Comparison of ENCODE assay signal across 11 cellular contexts in the genomic region with DNA sequence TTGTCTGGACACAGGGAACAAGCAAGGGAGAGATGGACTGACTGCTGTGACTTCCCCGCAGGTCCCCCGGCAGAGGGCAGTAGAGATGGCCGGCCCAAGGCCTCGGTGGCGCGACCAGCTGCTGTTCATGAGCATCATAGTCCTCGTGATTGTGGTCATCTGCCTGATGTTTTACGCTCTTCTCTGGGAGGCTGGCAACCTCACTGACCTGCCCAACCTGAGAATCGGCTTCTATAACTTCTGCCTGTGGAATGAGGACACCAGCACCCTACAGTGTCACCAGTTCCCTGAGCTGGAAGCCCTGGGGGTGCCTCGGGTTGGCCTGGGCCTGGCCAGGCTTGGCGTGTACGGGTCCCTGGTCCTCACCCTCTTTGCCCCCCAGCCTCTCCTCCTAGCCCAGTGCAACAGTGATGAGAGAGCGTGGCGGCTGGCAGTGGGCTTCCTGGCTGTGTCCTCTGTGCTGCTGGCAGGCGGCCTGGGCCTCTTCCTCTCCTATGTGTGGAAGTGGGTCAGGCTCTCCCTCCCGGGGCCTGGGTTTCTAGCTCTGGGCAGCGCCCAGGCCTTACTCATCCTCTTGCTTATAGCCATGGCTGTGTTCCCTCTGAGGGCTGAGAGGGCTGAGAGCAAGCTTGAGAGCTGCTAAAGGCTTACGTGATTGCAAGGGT. TPM values are rescaled to one million over a fixed set of nuclear protein-coding genes. Genes with fewer than 3 reads are reported as not detected.
DNase-seq lines count a peak whose midpoint lies in the region; ATAC-seq and TF ChIP-seq lines count a peak whose summit lies in the region.
"Had no signal": no experiment of that assay in that cellular context is flagged by ENCODE, and none has a peak within 500 bp of the region (broad histone marks: within the 10 kb centered on the region; RNA-seq: fewer than 3 reads in every experiment).

No MANE protein-coding gene starts in this region.

- DNase-seq in CD4-positive, alpha-beta T cell = no peak
- DNase-seq in HEK293T (ENCODE audit: extremely low spot score) (peak; percentile 23), choroid plexus epithelial cell (ENCODE audit: low read depth) (no peak), naive B cell (no peak), putamen (ENCODE audit: low spot score) (no peak), T-helper 1 cell (no peak)
- no peak for DNase-seq in effector CD4-positive, alpha-beta T cell
- DNase-seq: mucosa of descending colon, NCI-H446 had no signal

- H3K27ac ChIP-seq in CD4-positive, alpha-beta T cell (ENCODE audit: low read depth, low read length) = no peak overlapping the region

- peaks cover 49% of the 10 kb centered on the region for H3K4me1 Mint-ChIP-seq in CD4-positive, alpha-beta T cell (ENCODE audit: low read depth)
- peaks cover 48 to 79% (median 60%) of the 10 kb centered on the region in 3 donors for H3K4me1 Mint-ChIP-seq in naive B cell

- no peaks in the 10 kb centered on the region for H3K27me3 ChIP-seq in CD4-positive, alpha-beta T cell (ENCODE audit: control insufficient read depth, insufficient read depth, low read length)

- intact Hi-C loops in CD4-positive, alpha-beta T cell (cut with DNase I, micrococcal nuclease) = loop anchor here (5.0 to 10.0 kb wide), 5 partner anchors 48 to 710 kb away; partner anchors contain the start of genes WDR91 (in 2 of the 2), AKR1B1 (in 1 of the 2), BPGM (in 1 of the 2) and STMP1 (in 1 of the 2)

- H3K9me3 ChIP-seq in CD4-positive, alpha-beta T cell (ENCODE audit: control insufficient read depth, low read length) = peaks cover 5% of the 10 kb centered on the region
- H3K9me3 ChIP-seq: mucosa of descending colon had no signal

- peaks cover 5% of the 10 kb centered on the region for H3K9me3 Mint-ChIP-seq in CD4-positive, alpha-beta T cell
- H3K9me3 Mint-ChIP-seq in naive B cell = peaks cover 0 to 4% (median 0%) of the 10 kb centered on the region in 7 donors

- H3K36me3 Mint-ChIP-seq in CD4-positive, alpha-beta T cell (ENCODE audit: low read depth) = peaks cover 94% of the 10 kb centered on the region
- H3K36me3 Mint-ChIP-seq in naive B cell = peaks cover 0 to 5% of the 10 kb centered on the region in 2 donors

- no peaks in the 10 kb centered on the region for H3K27me3 Mint-ChIP-seq in CD4-positive, alpha-beta T cell
- no peaks in the 10 kb centered on the region for H3K27me3 Mint-ChIP-seq in naive B cell

- ATAC-seq in CD4-positive, alpha-beta T cell (ENCODE audit: poor library complexity) = no peak
- ATAC-seq in naive B cell (ENCODE audit: low read depth in 2 of 2) (no peak), HG03139 (IDR thresholded peaks at IDR 0.05; ENCODE audit: unreplicated experiment) (no peak)
- ATAC-seq: mucosa of descending colon had no signal

- no peak for TF ChIP-seq CTCF in CD4-positive, alpha-beta T cell (IDR thresholded peaks at IDR 0.05)
- TF ChIP-seq CTCF in choroid plexus epithelial cell (conservative IDR thresholded peaks at IDR 0.05; ENCODE audit: low read depth, low read length) = peak; percentile 20

- no peak overlapping the region for H3K4me3 Mint-ChIP-seq in CD4-positive, alpha-beta T cell
- no peak overlapping the region for H3K4me3 Mint-ChIP-seq in naive B cell
- H3K4me3 Mint-ChIP-seq: T-helper 2 cell treated with Interferon-gamma antibody and Interleukin-4, amounts not matched to agents 5 μg/mL and 100 μg/mL, for 36 hours had no signal

- no peak overlapping the region for H3K4me3 ChIP-seq in choroid plexus epithelial cell (ENCODE audit: low read depth, low read length)
- H3K4me3 ChIP-seq: mucosa of descending colon had no signal

- POLR2A ChIA-PET in CD4-positive, alpha-beta T cell (lab: Charles Lee) = interaction anchor here (0.9 to 5.3 kb wide), 6 partner anchors 9 to 519 kb away, joined by 3 to 35 read pairs (median 4); partner anchors contain the start of genes AGBL3 and TMEM140
- POLR2A ChIA-PET in HEK293T (lab: Yijun Ruan, JAX) = interaction anchor here (1.2 to 3.0 kb wide), 3 partner anchors 47 to 192 kb away, joined by 3 to 16 read pairs (median 4); partner anchors contain the start of genes AGBL3 and WDR91

- CTCF ChIA-PET in CD4-positive, alpha-beta T cell (lab: Charles Lee) = interaction anchor here (1.5 kb wide), 1 partner anchor 179 kb away, joined by 4 read pairs; the partner anchor contains the start of gene AGBL3
- CTCF ChIA-PET in HEK293T (lab: Yijun Ruan, JAX) = no interaction called here

- H3K27ac Mint-ChIP-seq in CD4-positive, alpha-beta T cell = peak overlapping the region; percentile 94
- peak overlapping the region in 4 of 6 donors; percentile 47 to 69 (median 53) for H3K27ac Mint-ChIP-seq in naive B cell
- H3K27ac Mint-ChIP-seq: T-helper 2 cell treated with Interferon-gamma antibody and Interleukin-4, amounts not matched to agents 5 μg/mL and 100 μg/mL, for 36 hours had no signal

TF ChIP-seq in HEK293T, 16 proteins besides CTCF, POLR2A, EP300 and RAD21:
- TF ChIP-seq FOXK2 (IDR thresholded peaks at IDR 0.05) (no peak), NFRKB (IDR thresholded peaks at IDR 0.05) (no peak), TARDBP (IDR thresholded peaks at IDR 0.05) (no peak), ELF4 (IDR thresholded peaks at IDR 0.05) (no peak), CTBP1 (IDR thresholded peaks at IDR 0.05; ENCODE audit: borderline replicate concordance) (no peak), FOXM1 (IDR thresholded peaks at IDR 0.05; ENCODE audit: borderline replicate concordance) (no peak), L3MBTL2 (conservative IDR thresholded peaks at IDR 0.05) (no peak), SP1 (IDR thresholded peaks at IDR 0.05) (no peak), LEF1 (IDR thresholded peaks at IDR 0.05; ENCODE audit: borderline replicate concordance) (no peak), SUZ12 (IDR thresholded peaks at IDR 0.05) (no peak)
- TF ChIP-seq, protein P1, sequence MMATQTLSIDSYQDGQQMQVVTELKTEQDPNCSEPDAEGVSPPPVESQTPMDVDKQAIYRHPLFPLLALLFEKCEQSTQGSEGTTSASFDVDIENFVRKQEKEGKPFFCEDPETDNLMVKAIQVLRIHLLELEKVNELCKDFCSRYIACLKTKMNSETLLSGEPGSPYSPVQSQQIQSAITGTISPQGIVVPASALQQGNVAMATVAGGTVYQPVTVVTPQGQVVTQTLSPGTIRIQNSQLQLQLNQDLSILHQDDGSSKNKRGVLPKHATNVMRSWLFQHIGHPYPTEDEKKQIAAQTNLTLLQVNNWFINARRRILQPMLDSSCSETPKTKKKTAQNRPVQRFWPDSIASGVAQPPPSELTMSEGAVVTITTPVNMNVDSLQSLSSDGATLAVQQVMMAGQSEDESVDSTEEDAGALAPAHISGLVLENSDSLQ (IDR thresholded peaks at IDR 0.05) = no peak

RNA-seq across cellular contexts. Expression of gene CYREN, which starts 6.0 kb away (rescaled TPM):
- 10 to 100 TPM; 14.0 to 15.8 TPM for total RNA-seq in CD4-positive, alpha-beta T cell
- polyA plus RNA-seq in naive B cell (ENCODE audit: low read depth in 6 of 6) = 10 to 100 TPM; 35.4 to 64.0 (median 48.9) TPM

RNA-seq across cellular contexts. Expression of gene TMEM140, which starts 16.6 kb away (rescaled TPM):
- total RNA-seq in CD4-positive, alpha-beta T cell = 10 to 100 TPM; 27.7 to 32.2 TPM
- polyA plus RNA-seq in naive B cell (ENCODE audit: low read depth in 6 of 6) = 10 to 100 TPM; 14.1 to 31.7 (median 25.2) TPM

RNA-seq across cellular contexts. Expression of gene WDR91, which starts 46.8 kb away (rescaled TPM):
- 10 to 100 TPM; 39.9 to 41.7 TPM for total RNA-seq in CD4-positive, alpha-beta T cell
- 1 to 10 TPM; 2.3 to 5.8 (median 4.5) TPM for polyA plus RNA-seq in naive B cell (ENCODE audit: low read depth in 6 of 6)
